8 cellular contexts compared by ENCODE assay signal in the genomic region with DNA sequence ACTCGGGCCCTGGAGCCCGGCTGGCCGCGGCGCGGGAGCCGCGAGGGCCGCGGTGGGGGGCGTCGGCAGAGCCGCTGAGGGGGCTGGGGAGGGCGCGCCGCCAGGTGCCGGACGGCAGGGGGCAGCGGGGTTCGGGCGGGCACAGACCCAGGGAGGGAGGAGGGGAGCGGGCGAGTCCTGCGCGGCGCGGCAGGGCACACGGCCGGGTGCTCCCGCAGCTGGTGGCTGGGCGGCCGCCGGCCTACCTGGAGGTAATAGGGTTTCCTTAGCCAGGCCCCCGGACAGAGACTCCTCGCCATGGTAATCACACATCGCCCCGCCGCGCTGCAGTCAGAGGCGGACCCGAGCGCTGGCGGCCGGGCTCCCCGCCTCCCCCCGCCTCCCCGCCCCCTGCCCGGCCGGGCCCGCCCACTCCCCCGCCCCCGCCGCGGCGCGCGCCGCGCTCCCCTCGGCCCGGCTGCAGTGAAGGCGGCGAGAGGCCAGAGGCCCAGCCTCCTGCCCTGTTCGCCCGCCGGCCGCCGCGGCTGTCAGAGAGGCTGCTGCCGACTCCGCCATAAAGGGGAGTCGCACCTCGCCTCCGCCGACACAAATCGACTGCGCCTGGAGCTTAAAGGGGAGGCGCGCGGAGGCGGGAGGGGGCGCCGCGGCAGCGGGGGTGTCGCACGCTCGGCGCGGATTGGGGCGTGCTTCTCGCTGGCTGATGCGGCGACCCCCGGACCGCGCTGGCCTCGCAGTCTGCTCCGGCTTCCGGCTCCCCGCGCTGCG. TPM values are rescaled to one million over a fixed set of nuclear protein-coding genes. Genes with fewer than 3 reads are reported as not detected.
DNase-seq lines count a peak whose midpoint lies in the region; ATAC-seq and TF ChIP-seq lines count a peak whose summit lies in the region.

DIPK1A (minus strand) TSS at position 332 of the 765 bp plus-strand sequence; CDS start at position 299, 33 bp downstream.

- peak; percentile 51 for TF ChIP-seq CTCF in chondrocyte (IDR thresholded peaks at IDR 0.05)

- H3K9me3 Mint-ChIP-seq in chondrocyte (ENCODE audit: low read depth) = no peaks in the 10 kb centered on the region

- peak within 1 kb of the TSS; percentile 86 for H3K4me3 Mint-ChIP-seq in chondrocyte (ENCODE audit: unreplicated experiment)

- peak; percentile 86 for DNase-seq in NK-92 treated with Interleukin-12 subunit alpha and Interleukin-12 subunit beta, amount 100 ng/mL, for 24 hours (lab: John Stamatoyannopoulos, UW)
- DNase-seq in NK-92 (lab: John Stamatoyannopoulos, UW; ENCODE audit: unreplicated experiment) = no peak
- DNase-seq in NCI-H2227 (lab: John Stamatoyannopoulos, UW; ENCODE audit: unreplicated experiment) = peak; percentile 88
- peak; percentile 60 for DNase-seq in activated CD4-positive, alpha-beta T cell treated with anti-CD3 and anti-CD28 coated beads for 1 hour
- DNase-seq in chondrocyte (ENCODE audit: low spot score) = no peak
- peak; percentile 93 for DNase-seq in left kidney (ENCODE audit: low read depth, low spot score)
- DNase-seq in stimulated activated CD4-positive, alpha-beta T cell treated with anti-CD3 and anti-CD28 coated beads, Interleukin-2, amount 100 ng/mL, for 24 hours = peak; percentile 68 to 73

- no peaks in the 10 kb centered on the region for H3K27me3 Mint-ChIP-seq in chondrocyte (ENCODE audit: low read depth)

- H3K36me3 Mint-ChIP-seq in chondrocyte (ENCODE audit: low read depth) = no peaks in the 10 kb centered on the region

- H3K4me1 Mint-ChIP-seq in chondrocyte (ENCODE audit: low read depth) = peaks cover 15% of the 10 kb centered on the region

- peak within 1 kb of the TSS; percentile 89 for H3K27ac Mint-ChIP-seq in chondrocyte (ENCODE audit: unreplicated experiment)

- peak; percentile 40 for ATAC-seq in HG02981 (IDR thresholded peaks at IDR 0.05; ENCODE audit: unreplicated experiment)

RNA-seq across cellular contexts. Expression of gene DIPK1A, which starts in this region (rescaled TPM):
- total RNA-seq in chondrocyte = 7.7 to 11.2 TPM (median 10.6 TPM) in 3 replicates

Comparison
In these comparisons a context has a peak if more than half of its experiments do, and no peak if none do; other contexts are left out.
1. DNase-seq: peak in NK-92 treated with Interleukin-12 subunit alpha and Interleukin-12 subunit beta, amount 100 ng/mL, for 24 hours (single experiment), NCI-H2227 (single experiment), activated CD4-positive, alpha-beta T cell treated with anti-CD3 and anti-CD28 coated beads for 1 hour (single experiment), left kidney (single experiment) and stimulated activated CD4-positive, alpha-beta T cell treated with anti-CD3 and anti-CD28 coated beads, Interleukin-2, amount 100 ng/mL, for 24 hours (2 of 2); none in NK-92 (single experiment) and chondrocyte (single experiment).